In the genomic region with DNA sequence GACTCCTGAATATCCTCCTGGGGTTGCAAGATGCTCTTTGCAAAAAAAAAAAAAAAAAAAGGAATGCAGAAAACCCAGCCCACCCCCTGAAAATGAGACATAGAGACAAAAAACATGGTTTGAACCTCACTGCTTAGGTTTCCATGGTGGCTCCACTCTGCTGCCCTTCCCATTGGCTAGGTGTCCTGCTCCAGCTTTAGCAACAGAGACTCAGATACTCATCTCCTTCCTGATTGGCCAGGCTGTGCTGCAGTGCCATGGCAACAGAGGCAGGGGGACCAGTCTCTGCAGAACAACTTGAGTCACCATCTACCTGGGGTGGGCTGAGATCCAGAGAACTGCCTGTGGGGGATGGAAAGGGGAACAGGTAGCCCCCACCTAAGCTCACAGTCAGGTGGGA, we compare ENCODE assay signal across 17 cellular contexts. TPM values are rescaled to one million over a fixed set of nuclear protein-coding genes. Genes with fewer than 3 reads are reported as not detected.
A peak's percentile ranks its signal among the peaks of the same experiment; 100 is the strongest.
DNase-seq lines count a peak whose midpoint lies in the region; ATAC-seq and TF ChIP-seq lines count a peak whose summit lies in the region.
"Had no signal": no experiment of that assay in that cellular context is flagged by ENCODE, and none has a peak within 500 bp of the region (broad histone marks: within the 10 kb centered on the region; RNA-seq: fewer than 3 reads in every experiment).

No MANE protein-coding gene starts in this region.

- H3K79me1 ChIP-seq in H9 (ENCODE audit: insufficient read depth, low read depth, low read length, poor library complexity, severe bottlenecking), result no peaks in the 10 kb centered on the region

- no peak overlapping the region for H2BK5ac ChIP-seq in H9 (ENCODE audit: insufficient read length, low read length)

- no peak overlapping the region for H3K4me3 ChIP-seq in naive thymus-derived CD4-positive, alpha-beta T cell (ENCODE audit: low read length)
- H3K4me3 ChIP-seq: skin epidermis, thyroid gland had no signal

- no peak overlapping the region for H3K56ac ChIP-seq in H9 (ENCODE audit: insufficient read length, low read depth, low read length)

- TF ChIP-seq CTCF in H9 (conservative IDR thresholded peaks at IDR 0.05) (no peak), brain (conservative IDR thresholded peaks at IDR 0.05) (no peak)

- H3K27me3 Mint-ChIP-seq in H9 (ENCODE audit: low read depth) (peaks cover 9% of the 10 kb centered on the region), brain (no peaks in the 10 kb centered on the region)
- H3K27me3 Mint-ChIP-seq in naive thymus-derived CD4-positive, alpha-beta T cell, result peaks cover 11 to 37% (median 17%) of the 10 kb centered on the region in 5 donors

- H4K91ac ChIP-seq in H9 (ENCODE audit: insufficient read length, low read depth, low read length), result no peak overlapping the region

- no peaks in the 10 kb centered on the region for H4K20me1 ChIP-seq in H9 (ENCODE audit: control insufficient read depth, insufficient read depth, insufficient read length)

- H3K27ac ChIP-seq in H9 (ENCODE audit: insufficient read length, low read depth, low read length), result no peak overlapping the region
- H3K27ac ChIP-seq in naive thymus-derived CD4-positive, alpha-beta T cell (ENCODE audit: low read depth, low read length), result no peak overlapping the region
- H3K27ac ChIP-seq: skin epidermis, thyroid gland had no signal

- H3K9ac ChIP-seq in H9 (ENCODE audit: extremely low read depth, insufficient read length, low read length), result no peak overlapping the region

- H3K36me3 Mint-ChIP-seq in H9 (ENCODE audit: insufficient read depth in 1 of 3, low read depth in 3 of 3) (no peaks in the 10 kb centered on the region; a peak in 1 of 7 replicates), brain (no peaks in the 10 kb centered on the region)
- peaks cover 0 to 4% (median 0%) of the 10 kb centered on the region in 5 donors for H3K36me3 Mint-ChIP-seq in naive thymus-derived CD4-positive, alpha-beta T cell
- H3K36me3 Mint-ChIP-seq: activated CD8-positive, alpha-beta memory T cell treated with anti-CD3 and anti-CD28 coated beads, Interleukin-2, amount 10 ng/mL, durations not matched to agents 7 days and 5 days; activated naive CD4-positive, alpha-beta T cell treated with anti-CD3 and anti-CD28 coated beads, Interleukin-2, amount 50 U/mL, for 72 hours; CD4-positive, CD25-positive, alpha-beta regulatory T cell; natural killer cell treated with Interleukin-12 subunit alpha and Interleukin-12 subunit beta and Interleukin-15 and Interleukin-18, amount 100 ng/mL, for 72 hours had no signal

- no peaks in the 10 kb centered on the region for H3K9me3 Mint-ChIP-seq in H9
- no peaks in the 10 kb centered on the region for H3K9me3 Mint-ChIP-seq in brain
- peaks cover 0 to 4% (median 0%) of the 10 kb centered on the region in 11 donors for H3K9me3 Mint-ChIP-seq in naive thymus-derived CD4-positive, alpha-beta T cell
- H3K9me3 Mint-ChIP-seq: activated naive CD4-positive, alpha-beta T cell treated with anti-CD3 and anti-CD28 coated beads, Interleukin-2, amount 50 U/mL, for 72 hours; CD4-positive, CD25-positive, alpha-beta regulatory T cell; natural killer cell treated with Interleukin-12 subunit alpha and Interleukin-12 subunit beta and Interleukin-15 and Interleukin-18, amount 100 ng/mL, for 72 hours had no signal

- no peak overlapping the region for H2BK20ac ChIP-seq in H9 (ENCODE audit: low read depth, low read length, poor library complexity, severe bottlenecking)

- CTCF ChIA-PET in naive thymus-derived CD4-positive, alpha-beta T cell (lab: Charles Lee), result no interaction called here

- no peaks in the 10 kb centered on the region for H3K4me1 ChIP-seq in H9 (ENCODE audit: insufficient read depth, low read length)
- no peaks in the 10 kb centered on the region for H3K4me1 ChIP-seq in naive thymus-derived CD4-positive, alpha-beta T cell (ENCODE audit: control insufficient read depth in 2 of 2, insufficient read depth in 2 of 2, low read length in 2 of 2)
- H3K4me1 ChIP-seq: thyroid gland had no signal

- no peak overlapping the region for H2BK15ac ChIP-seq in H9 (ENCODE audit: low read depth, low read length)

- H2AK5ac ChIP-seq in H9 (ENCODE audit: insufficient read length, low read length), result no peak overlapping the region

- no peak overlapping the region for H3K18ac ChIP-seq in H9 (ENCODE audit: insufficient read length, low read depth, low read length)

- H3K23ac ChIP-seq in H9 (ENCODE audit: insufficient read length, low read depth, low read length), result no peak overlapping the region

- H3K23me2 ChIP-seq in H9 (ENCODE audit: insufficient read length, low read depth, low read length, poor library complexity, severe bottlenecking), result no peaks in the 10 kb centered on the region

- peaks cover 2 to 11% of the 10 kb centered on the region in 2 experiments; a peak in 3 of 4 replicates for H3K4me1 Mint-ChIP-seq in H9
- peaks cover 77% of the 10 kb centered on the region for H3K4me1 Mint-ChIP-seq in brain
- H3K4me1 Mint-ChIP-seq in naive thymus-derived CD4-positive, alpha-beta T cell, result peaks cover 0 to 13% (median 0%) of the 10 kb centered on the region in 7 donors

- no peaks in the 10 kb centered on the region for H3K27me3 ChIP-seq in H9 (ENCODE audit: insufficient read depth, low read length)
- H3K27me3 ChIP-seq in naive thymus-derived CD4-positive, alpha-beta T cell (ENCODE audit: control insufficient read depth in 2 of 2, insufficient read depth in 2 of 2, low read length in 2 of 2), result no peaks in the 10 kb centered on the region
- H3K27me3 ChIP-seq: thyroid gland had no signal

- no peak overlapping the region for H2BK12ac ChIP-seq in H9 (ENCODE audit: insufficient read length, low read depth, low read length)

- no peak for ATAC-seq in naive thymus-derived CD4-positive, alpha-beta T cell
- ATAC-seq in GM19455 (IDR thresholded peaks at IDR 0.05; ENCODE audit: unreplicated experiment), result no peak
- ATAC-seq: activated CD8-positive, alpha-beta memory T cell treated with anti-CD3 and anti-CD28 coated beads, Interleukin-2, amount 10 ng/mL, durations not matched to agents 7 days and 5 days; activated naive CD4-positive, alpha-beta T cell treated with anti-CD3 and anti-CD28 coated beads, Interleukin-2, amount 50 U/mL, for 72 hours had no signal

- H3K9me3 ChIP-seq in H9 (ENCODE audit: control insufficient read depth, low read depth, low read length), result no peaks in the 10 kb centered on the region
- H3K9me3 ChIP-seq in naive thymus-derived CD4-positive, alpha-beta T cell (ENCODE audit: control insufficient read depth in 2 of 3, low read length in 3 of 3), result no peaks in the 10 kb centered on the region
- H3K9me3 ChIP-seq: thyroid gland had no signal

- H4K5ac ChIP-seq in H9 (ENCODE audit: insufficient read length, low read depth, low read length), result no peak overlapping the region

- no peak overlapping the region for H3K14ac ChIP-seq in H9 (ENCODE audit: insufficient read depth, low read length)

- no peak overlapping the region for H3K27ac Mint-ChIP-seq in H9
- peak overlapping the region in 4 of 5 experiments; percentile 44 to 93 (median 92) for H3K27ac Mint-ChIP-seq in brain
- H3K27ac Mint-ChIP-seq in naive thymus-derived CD4-positive, alpha-beta T cell, result no peak overlapping the region
- H3K27ac Mint-ChIP-seq: activated CD8-positive, alpha-beta memory T cell treated with anti-CD3 and anti-CD28 coated beads, Interleukin-2, amount 10 ng/mL, durations not matched to agents 7 days and 5 days; activated naive CD4-positive, alpha-beta T cell treated with anti-CD3 and anti-CD28 coated beads, Interleukin-2, amount 50 U/mL, for 72 hours; natural killer cell treated with Interleukin-12 subunit alpha and Interleukin-12 subunit beta and Interleukin-15 and Interleukin-18, amount 100 ng/mL, for 72 hours had no signal

- no peak overlapping the region for H3K4ac ChIP-seq in H9 (ENCODE audit: low read depth, low read length)

- POLR2A ChIA-PET in naive thymus-derived CD4-positive, alpha-beta T cell (lab: Charles Lee), result no interaction called here

- H3T11ph ChIP-seq in H9 (ENCODE audit: low read length), result no peak overlapping the region

- H3K79me2 ChIP-seq in H9 (ENCODE audit: insufficient read depth, low read length), result no peaks in the 10 kb centered on the region

- DNase-seq in G401 (ENCODE audit: low spot score), result peak; percentile 98
- peak; percentile 72 for DNase-seq in H9
- DNase-seq in inferior parietal cortex (ENCODE audit: extremely low spot score), result peak; percentile 78
- DNase-seq in kidney tubule cell (ENCODE audit: low spot score), result no peak
- no peak for DNase-seq in naive thymus-derived CD4-positive, alpha-beta T cell
- DNase-seq in retina, result no peak
- DNase-seq: activated CD8-positive, alpha-beta memory T cell treated with anti-CD3 and anti-CD28 coated beads, Interleukin-2, amount 10 ng/mL, durations not matched to agents 7 days and 5 days; CD4-positive, CD25-positive, alpha-beta regulatory T cell; kidney glomerular epithelial cell; NCI-H2171; RPMI8226; thyroid gland had no signal

- no peaks in the 10 kb centered on the region for H3K36me3 ChIP-seq in naive thymus-derived CD4-positive, alpha-beta T cell (ENCODE audit: control insufficient read depth in 2 of 3, insufficient read depth in 3 of 3, low read length in 3 of 3)
- H3K36me3 ChIP-seq: thyroid gland had no signal

- no peak overlapping the region for H4K8ac ChIP-seq in H9 (replicated peaks; ENCODE audit: insufficient read length, low read depth, low read length)

- intact Hi-C loops in naive thymus-derived CD4-positive, alpha-beta T cell (cut with micrococcal nuclease), result no loop called here

- H2AFZ ChIP-seq in H9 (ENCODE audit: low read length), result no peak overlapping the region

- in situ Hi-C loops in G401 (cut with HindIII; ENCODE audit: low sequenced_read_pairs), result no loop called here

- H3K4me3 Mint-ChIP-seq in H9 (no peak overlapping the region), brain (peak overlapping the region in 2 of 5 experiments; percentile 47 to 51)
- no peak overlapping the region for H3K4me3 Mint-ChIP-seq in naive thymus-derived CD4-positive, alpha-beta T cell
- H3K4me3 Mint-ChIP-seq: activated CD8-positive, alpha-beta memory T cell treated with anti-CD3 and anti-CD28 coated beads, Interleukin-2, amount 10 ng/mL, durations not matched to agents 7 days and 5 days; CD4-positive, CD25-positive, alpha-beta regulatory T cell; natural killer cell treated with Interleukin-12 subunit alpha and Interleukin-12 subunit beta and Interleukin-15 and Interleukin-18, amount 100 ng/mL, for 72 hours had no signal

- no peak overlapping the region for H2BK120ac ChIP-seq in H9 (ENCODE audit: low read depth, low read length, poor library complexity, severe bottlenecking)

- no peak overlapping the region for H3K4me2 ChIP-seq in H9 (ENCODE audit: insufficient read depth, insufficient read length, low read length)

RNA-seq across cellular contexts. Expression of a gene that starts 17.4 kb away (rescaled TPM):
- total RNA-seq in G401 (2014; rRNA removed; shearing (Covaris generic)), result 93.0 and 126 TPM in 2 replicates
- total RNA-seq in H9 (2021), result 231 and 250 TPM in 2 replicates
- 285 TPM for polyA plus RNA-seq in brain (ENCODE audit: insufficient read depth, low read depth, low replicate concordance)
- total RNA-seq in naive thymus-derived CD4-positive, alpha-beta T cell, result 100 to 1,000 TPM in 1 of 5 experiments, 10 to 100 TPM in 4; 11.7 to 130 (median 17.1) TPM
- 10 to 100 TPM; 11.7 to 22.4 TPM for polyA plus RNA-seq in naive thymus-derived CD4-positive, alpha-beta T cell

Comparison
In these comparisons a context has a peak if more than half of its experiments do, and no peak if none do; other contexts are left out.
1. DNase-seq: peak in G401 (single experiment), H9 (single experiment) and inferior parietal cortex (single experiment); none in kidney tubule cell (single experiment), naive thymus-derived CD4-positive, alpha-beta T cell (0 of 9) and retina (single experiment).
2. H3K27ac Mint-ChIP-seq: peak in brain (4 of 5); none in H9 (0 of 3) and naive thymus-derived CD4-positive, alpha-beta T cell (0 of 9).